In genomic region chr10:100713049-100713858, GRCh38 we compare ENCODE assay signal across 14 cellular contexts. TPM values are rescaled to one million over a fixed set of nuclear protein-coding genes. Genes with fewer than 3 reads are reported as not detected.
DNase-seq lines count a peak whose midpoint lies in the region; ATAC-seq and TF ChIP-seq lines count a peak whose summit lies in the region.
"Had no signal": no experiment of that assay in that cellular context is flagged by ENCODE, and none has a peak within 500 bp of the region (broad histone marks: within the 10 kb centered on the region; RNA-seq: fewer than 3 reads in every experiment).

No MANE protein-coding gene starts in this region.

- no peak overlapping the region for H3K27ac ChIP-seq in heart right ventricle
- H3K27ac ChIP-seq in mammary epithelial cell (ENCODE audit: insufficient read depth, low read depth, low read length) = no peak overlapping the region
- H3K27ac ChIP-seq in testis = no peak overlapping the region
- H3K27ac ChIP-seq: BLaER1 treated with 17β-estradiol and CSF1 and Interleukin-3, amounts not matched to agents 10 nM and 100 nM; KMS-11 had no signal

- intact Hi-C loops in heart right ventricle (cut with DNase I) (no loop called here), left ventricle myocardium superior (cut with micrococcal nuclease) (no loop called here), mammary epithelial cell (cut with micrococcal nuclease) (no loop called here), testis (cut with DNase I; ENCODE audit: low total_unique reads) (no loop called here)

- in situ Hi-C loops in mammary epithelial cell (cut with MboI; ENCODE audit: low sequenced_read_pairs in 2 of 2) = no loop called here

- ATAC-seq in heart right ventricle (no peak), left ventricle myocardium superior (no peak), memory B cell (ENCODE audit: low read depth) (no peak)
- ATAC-seq in activated T-helper 17 cell treated with anti-CD3 and anti-CD28 coated beads, Interleukin-2, amount 50 U/mL, for 72 hours (replicated peaks) = no peak

- H3K9me3 ChIP-seq in heart right ventricle (no peaks in the 10 kb centered on the region), mammary epithelial cell (replicated peaks; ENCODE audit: insufficient read depth, low read length) (no peaks in the 10 kb centered on the region), testis (no peaks in the 10 kb centered on the region)

- H3K36me3 ChIP-seq in heart right ventricle (no peaks in the 10 kb centered on the region), mammary epithelial cell (ENCODE audit: insufficient read depth, low read length) (no peaks in the 10 kb centered on the region), testis (ENCODE audit: low read depth, missing control alignments) (no peaks in the 10 kb centered on the region)
- H3K36me3 ChIP-seq: BLaER1 treated with 17β-estradiol and CSF1 and Interleukin-3, amounts not matched to agents 10 nM and 100 nM had no signal

- dilution Hi-C loops in mammary epithelial cell (cut with HindIII; ENCODE audit: low sequenced_read_pairs) = no loop called here

- TF ChIP-seq CTCF in heart right ventricle (IDR thresholded peaks at IDR 0.05) (no peak), mammary epithelial cell (conservative IDR thresholded peaks at IDR 0.05 in 1 of 2, IDR thresholded peaks at IDR 0.05 in 1 of 2; ENCODE audit: extremely low read depth in 1 of 2, insufficient read depth in 1 of 2, low read depth in 1 of 2, low read length in 2 of 2) (no peak), testis (IDR thresholded peaks at IDR 0.05) (no peak)

- no peak overlapping the region for H2AFZ ChIP-seq in mammary epithelial cell (ENCODE audit: low read depth, low read length)

- no peak overlapping the region for H3K27ac Mint-ChIP-seq in memory B cell
- no peak overlapping the region for H3K27ac Mint-ChIP-seq in activated T-helper 17 cell treated with anti-CD3 and anti-CD28 coated beads, Interleukin-2, amount 50 U/mL, for 72 hours

- no peak overlapping the region for H3K9ac ChIP-seq in mammary epithelial cell (ENCODE audit: insufficient read depth, low read length)
- H3K9ac ChIP-seq: BLaER1 treated with 17β-estradiol and CSF1 and Interleukin-3, amounts not matched to agents 10 nM and 100 nM; KMS-11 had no signal

- H3K4me1 ChIP-seq in heart right ventricle (peaks cover 0 to 11% (median 7%) of the 10 kb centered on the region in 9 donors), mammary epithelial cell (ENCODE audit: insufficient read depth, low read length) (no peaks in the 10 kb centered on the region), testis (peaks cover 8% of the 10 kb centered on the region)
- H3K4me1 ChIP-seq: BLaER1 treated with 17β-estradiol and CSF1 and Interleukin-3, amounts not matched to agents 10 nM and 100 nM had no signal

- peak overlapping the region; percentile 69 for H3K4me3 Mint-ChIP-seq in memory B cell
- no peak overlapping the region for H3K4me3 Mint-ChIP-seq in activated T-helper 17 cell treated with anti-CD3 and anti-CD28 coated beads, Interleukin-2, amount 50 U/mL, for 72 hours

- H3K36me3 Mint-ChIP-seq in memory B cell = peaks cover 2% of the 10 kb centered on the region
- no peaks in the 10 kb centered on the region for H3K36me3 Mint-ChIP-seq in activated T-helper 17 cell treated with anti-CD3 and anti-CD28 coated beads, Interleukin-2, amount 50 U/mL, for 72 hours (ENCODE audit: low read depth)

- H3K27me3 Mint-ChIP-seq in memory B cell = peaks cover 45% of the 10 kb centered on the region
- peaks cover 78% of the 10 kb centered on the region for H3K27me3 Mint-ChIP-seq in activated T-helper 17 cell treated with anti-CD3 and anti-CD28 coated beads, Interleukin-2, amount 50 U/mL, for 72 hours

- 4 to 6% methylated on average over 28 to 37 of the region's 37 CpGs for WGBS in heart right ventricle, 2 donors
- WGBS in mammary epithelial cell (ENCODE audit: low coverage, missing lambda C conversion rate) = 34% methylated on average over 12 of the region's 37 CpGs
- 6 to 10% methylated on average over 23 to 37 of the region's 37 CpGs for WGBS in testis, 2 donors

- H3K4me1 Mint-ChIP-seq in memory B cell = peaks cover 13% of the 10 kb centered on the region
- H3K4me1 Mint-ChIP-seq in activated T-helper 17 cell treated with anti-CD3 and anti-CD28 coated beads, Interleukin-2, amount 50 U/mL, for 72 hours = peaks cover 12% of the 10 kb centered on the region

- CTCF ChIA-PET in mammary epithelial cell (lab: Charles Lee; ENCODE audit: low non-redundant PET) = no interaction called here

- peak overlapping the region; percentile 18 for H3K4me2 ChIP-seq in mammary epithelial cell (ENCODE audit: insufficient read depth, low read depth, low read length)
- H3K4me2 ChIP-seq: BLaER1 treated with 17β-estradiol and CSF1 and Interleukin-3, amounts not matched to agents 10 nM and 100 nM; KMS-11 had no signal

- BruUV-seq in mammary epithelial cell (replicated peaks; lab: Mats Ljungman, UMichigan) = no TSS peak

- H3K27me3 ChIP-seq in heart right ventricle (peaks cover 19 to 100% (median 100%) of the 10 kb centered on the region in 7 donors), mammary epithelial cell (ENCODE audit: insufficient read depth, low read length) (peaks cover 54% of the 10 kb centered on the region), testis (no peaks in the 10 kb centered on the region)

- DNase-seq in heart right ventricle (no peak), left ventricle myocardium superior (no peak), mammary epithelial cell (no peak), memory B cell (ENCODE audit: low spot score in 2 of 2) (no peak), testis (no peak), NCI-H2081 (lab: John Stamatoyannopoulos, UW) (no peak)
- DNase-seq in activated CD4-positive, alpha-beta T cell treated with anti-CD3 and anti-CD28 coated beads for 48 hours = no peak
- DNase-seq: activated CD4-positive, alpha-beta T cell treated with anti-CD3 and anti-CD28 coated beads for 1 hour; GDM1; NCI-H1694 treated with DMSO at 0.1 percent for 48 hours had no signal

- H3K4me3 ChIP-seq in heart right ventricle (peak overlapping the region in 7 of 10 donors; percentile 10 to 29 (median 26)), mammary epithelial cell (replicated peaks in 1 of 3; ENCODE audit: insufficient read depth in 1 of 3, low read depth in 2 of 3, low read length in 3 of 3) (no peak overlapping the region), testis (peak overlapping the region; percentile 7 to 47)
- H3K4me3 ChIP-seq: BLaER1 treated with 17β-estradiol and CSF1 and Interleukin-3, amounts not matched to agents 10 nM and 100 nM had no signal

- peaks cover 2% of the 10 kb centered on the region for H4K20me1 ChIP-seq in mammary epithelial cell (ENCODE audit: insufficient read depth, low read length)

- H3K9me3 Mint-ChIP-seq in memory B cell = no peaks in the 10 kb centered on the region
- no peaks in the 10 kb centered on the region for H3K9me3 Mint-ChIP-seq in activated T-helper 17 cell treated with anti-CD3 and anti-CD28 coated beads, Interleukin-2, amount 50 U/mL, for 72 hours

- no peak for TF ChIP-seq POLR2A in testis (IDR thresholded peaks at IDR 0.05)

- H3K79me2 ChIP-seq in mammary epithelial cell (ENCODE audit: insufficient read depth, low read length) = no peaks in the 10 kb centered on the region

RNA-seq across cellular contexts. Expression of gene PAX2, which starts 32.1 kb away (rescaled TPM):
- total RNA-seq in heart right ventricle (not detected), left ventricle myocardium superior (not detected), mammary epithelial cell (not detected), testis (1 to 10 TPM; 1.1 to 3.7 TPM)
- polyA plus RNA-seq in heart right ventricle (not detected), mammary epithelial cell (not detected), testis (ENCODE audit: insufficient read depth, low read depth, low replicate concordance) (1.5 TPM)
- not detected for polyA minus RNA-seq in mammary epithelial cell
- under 1 TPM in 1 of 2 donors, not detected in 1; 0.16 TPM for total RNA-seq in activated T-helper 17 cell treated with anti-CD3 and anti-CD28 coated beads, Interleukin-2, amount 50 U/mL, for 72 hours
- polyA plus RNA-seq: esophagus had no signal

Comparison
In these comparisons a context has a peak if more than half of its experiments do, and no peak if none do; other contexts are left out.
1. H3K4me3 ChIP-seq: peak in heart right ventricle (7 of 10) and testis (2 of 2); none in mammary epithelial cell (0 of 3).